In genomic region chr22:36731916-36732315, GRCh38 we compare ENCODE assay signal across 35 cellular contexts. TPM values are rescaled to one million over a fixed set of nuclear protein-coding genes. Genes with fewer than 3 reads are reported as not detected.
"Had no signal": no experiment of that assay in that cellular context is flagged by ENCODE, and none has a peak within 500 bp of the region (broad histone marks: within the 10 kb centered on the region; RNA-seq: fewer than 3 reads in every experiment).

No MANE protein-coding gene starts in this region.

- H3K27ac Mint-ChIP-seq: activated naive CD4-positive, alpha-beta T cell treated with anti-CD3 and anti-CD28 coated beads, Interleukin-2, amount 10 ng/mL, durations not matched to agents 7 days and 5 days; activated naive CD8-positive, alpha-beta T cell treated with anti-CD3 and anti-CD28 coated beads, Interleukin-2, amount 10 ng/mL, durations not matched to agents 7 days and 5 days; brain; nephron; stimulated activated memory B cell treated with anti-CD40 and anti-IgM and Interleukin-4, amounts not matched to agents 10 μg/mL and 1 μg/mL and 100 μg/mL, for 72 hours; stimulated activated naive CD8-positive, alpha-beta T cell treated with anti-CD3 and anti-CD28 coated beads, Interleukin-15, amount 100 ng/mL, for 72 hours had no signal

- H3K9me3 Mint-ChIP-seq: activated naive CD4-positive, alpha-beta T cell treated with anti-CD3 and anti-CD28 coated beads, Interleukin-2, amount 10 ng/mL, durations not matched to agents 7 days and 5 days; activated naive CD8-positive, alpha-beta T cell treated with anti-CD3 and anti-CD28 coated beads, Interleukin-2, amount 10 ng/mL, durations not matched to agents 7 days and 5 days; nephron; stimulated activated memory B cell treated with anti-CD40 and anti-IgM and Interleukin-4, amounts not matched to agents 10 μg/mL and 1 μg/mL and 100 μg/mL, for 72 hours; stimulated activated naive CD8-positive, alpha-beta T cell treated with anti-CD3 and anti-CD28 coated beads, Interleukin-15, amount 100 ng/mL, for 72 hours had no signal

- H3K4me3 ChIP-seq: ascending aorta, cardiac muscle cell, esophagus squamous epithelium, heart right ventricle, left lung, lung, ovary, prostate gland, smooth muscle cell had no signal

- H3K4me2 ChIP-seq: smooth muscle cell had no signal

- H3K27me3 ChIP-seq: ascending aorta, ovary had no signal

- H3K4me3 Mint-ChIP-seq: activated naive CD4-positive, alpha-beta T cell treated with anti-CD3 and anti-CD28 coated beads, Interleukin-2, amount 10 ng/mL, durations not matched to agents 7 days and 5 days; activated naive CD8-positive, alpha-beta T cell treated with anti-CD3 and anti-CD28 coated beads, Interleukin-2, amount 10 ng/mL, durations not matched to agents 7 days and 5 days; brain; nephron; stimulated activated memory B cell treated with anti-CD40 and anti-IgM and Interleukin-4, amounts not matched to agents 10 μg/mL and 1 μg/mL and 100 μg/mL, for 72 hours; stimulated activated naive CD8-positive, alpha-beta T cell treated with anti-CD3 and anti-CD28 coated beads, Interleukin-15, amount 100 ng/mL, for 72 hours had no signal

- H3K4me1 ChIP-seq: ascending aorta, prostate gland had no signal

- H3K27ac ChIP-seq: ascending aorta, cardiac muscle cell, epithelial cell of prostate, esophagus squamous epithelium, heart right ventricle, left lung, neutrophil, ovary, prostate gland had no signal

- ATAC-seq: heart right ventricle; left lung; stimulated activated memory B cell treated with anti-CD40 and anti-IgM and Interleukin-4, amounts not matched to agents 10 μg/mL and 1 μg/mL and 100 μg/mL, for 72 hours; stimulated activated naive CD8-positive, alpha-beta T cell treated with anti-CD3 and anti-CD28 coated beads, Interleukin-15, amount 100 ng/mL, for 72 hours had no signal

- H3K4me1 Mint-ChIP-seq: activated naive CD4-positive, alpha-beta T cell treated with anti-CD3 and anti-CD28 coated beads, Interleukin-2, amount 10 ng/mL, durations not matched to agents 7 days and 5 days; activated naive CD8-positive, alpha-beta T cell treated with anti-CD3 and anti-CD28 coated beads, Interleukin-2, amount 10 ng/mL, durations not matched to agents 7 days and 5 days; brain; nephron; stimulated activated memory B cell treated with anti-CD40 and anti-IgM and Interleukin-4, amounts not matched to agents 10 μg/mL and 1 μg/mL and 100 μg/mL, for 72 hours; stimulated activated naive CD8-positive, alpha-beta T cell treated with anti-CD3 and anti-CD28 coated beads, Interleukin-15, amount 100 ng/mL, for 72 hours had no signal

- H3K36me3 Mint-ChIP-seq: activated naive CD4-positive, alpha-beta T cell treated with anti-CD3 and anti-CD28 coated beads, Interleukin-2, amount 10 ng/mL, durations not matched to agents 7 days and 5 days; activated naive CD8-positive, alpha-beta T cell treated with anti-CD3 and anti-CD28 coated beads, Interleukin-2, amount 10 ng/mL, durations not matched to agents 7 days and 5 days; brain; stimulated activated memory B cell treated with anti-CD40 and anti-IgM and Interleukin-4, amounts not matched to agents 10 μg/mL and 1 μg/mL and 100 μg/mL, for 72 hours had no signal

- H3K36me3 ChIP-seq: ascending aorta, cardiac muscle cell, esophagus squamous epithelium, heart right ventricle, left lung, neutrophil, ovary, prostate gland had no signal

- DNase-seq: activated CD4-positive, alpha-beta T cell treated with anti-CD3 and anti-CD28 coated beads for 48 hours; activated CD4-positive, alpha-beta T cell treated with anti-CD3 and anti-CD28 coated beads, Interleukin-2, amount 50 U/mL, for 48 hours; activated CD4-positive, CD25-positive, alpha-beta regulatory T cell; activated CD8-positive, alpha-beta memory T cell treated with anti-CD3 and anti-CD28 coated beads for 24 hours; activated gamma-delta T cell; activated naive CD4-positive, alpha-beta T cell treated with anti-CD3 and anti-CD28 coated beads, Interleukin-2, amount 10 ng/mL, durations not matched to agents 7 days and 5 days; activated naive CD8-positive, alpha-beta T cell treated with anti-CD3 and anti-CD28 coated beads, Interleukin-2, amount 10 ng/mL, durations not matched to agents 7 days and 5 days; activated T-cell treated with anti-CD3 and anti-CD28 coated beads, Interleukin-2, amount 50 U/mL, for 1 hour; effector CD4-positive, alpha-beta T cell; esophagus squamous epithelium; foreskin melanocyte; heart right ventricle; left lung; mesendoderm; retina; stimulated activated CD4-positive, alpha-beta T cell treated with anti-CD3 and anti-CD28 coated beads, Interleukin-1b, Interleukin-23, amount 100 ng/mL, for 48 hours; stimulated activated CD4-positive, alpha-beta T cell treated with anti-CD3 and anti-CD28 coated beads, Interleukin-4, amount 100 ng/mL, for 4 hours; stimulated activated CD8-positive, alpha-beta memory T cell treated with anti-CD3 and anti-CD28 coated beads, Interleukin-4, amount 100 ng/mL, for 48 hours; stimulated activated naive CD8-positive, alpha-beta T cell treated with anti-CD3 and anti-CD28 coated beads, Interleukin-15, amount 100 ng/mL, for 72 hours; substantia nigra had no signal

RNA-seq across cellular contexts. Expression of gene CACNG2, which starts 28.4 kb away (rescaled TPM):
- total RNA-seq: activated naive CD8-positive, alpha-beta T cell treated with anti-CD3 and anti-CD28 coated beads, Interleukin-2, amount 10 ng/mL, durations not matched to agents 7 days and 5 days; ascending aorta; cardiac muscle cell; esophagus squamous epithelium; glomerular endothelial cell; heart right ventricle; left lung; lung; mononuclear cell; ovary; prostate gland; smooth muscle cell; T-helper 1 cell treated with Interleukin-12 subunit alpha and Interleukin-12 subunit beta and Interleukin-4 antibody, amounts not matched to agents 30 ng/mL and 1 ng/mL, for 36 hours; ureter had no signal
- polyA plus RNA-seq: cardiac muscle cell, heart right ventricle, lung, ovary, smooth muscle cell had no signal
